Comparison of ENCODE assay signal across 22 cellular contexts in the genomic region with DNA sequence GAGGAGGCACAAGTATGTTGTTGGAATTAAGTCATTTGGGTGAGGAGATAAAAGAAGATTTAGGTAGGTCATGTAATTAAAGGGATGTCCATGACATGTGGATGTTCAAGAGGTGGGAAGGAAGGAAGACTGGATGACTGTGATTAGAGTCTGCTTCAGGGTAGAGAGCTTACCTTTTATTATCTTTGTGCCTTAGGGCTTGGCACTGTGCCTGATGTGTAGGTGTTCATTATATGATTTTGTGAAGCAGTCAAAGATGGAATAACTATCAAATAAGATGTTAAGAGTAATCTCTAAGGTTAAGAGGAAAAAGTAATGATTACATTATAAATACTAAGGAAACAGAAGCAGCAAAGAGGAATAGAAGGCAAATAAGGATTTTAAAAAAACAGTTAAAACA.
"Had no signal": no experiment of that assay in that cellular context is flagged by ENCODE, and none has a peak within 500 bp of the region (broad histone marks: within the 10 kb centered on the region; RNA-seq: fewer than 3 reads in every experiment).

No MANE protein-coding gene starts in this region.

- H3K9me3 ChIP-seq: SJSA1 had no signal

- H3K4me2 ChIP-seq: KMS-11 had no signal

- FAIRE-seq: HTR-8/SVneo, K562 had no signal

- H3K36me3 ChIP-seq: SJSA1 had no signal

- H3K4me1 ChIP-seq: SJSA1 had no signal

- ATAC-seq: K562 had no signal

- H3K4me3 ChIP-seq: K562, SJSA1, SK-N-MC had no signal

- H3K27ac ChIP-seq: HL-60, KMS-11, SJSA1, SK-N-MC had no signal

- DNase-seq: Kasumi-1, MM.1S, NCI-H1092 treated with DMSO at 0.1 percent for 48 hours, NCI-H1436, NCI-H187, NCI-H2029, NCI-H2081 treated with DMSO at 0.1 percent for 48 hours, NCI-H2171, NCI-H226, NCI-H446, NCI-H510A, NCI-H524 treated with DMSO at 0.1 percent for 48 hours, NCI-H82, Right ventricle myocardium superior, RPMI8226, SIG-M5 had no signal

- H3K9ac ChIP-seq: KMS-11 had no signal

- H3K27me3 ChIP-seq: SJSA1 had no signal
